In the genomic region with DNA sequence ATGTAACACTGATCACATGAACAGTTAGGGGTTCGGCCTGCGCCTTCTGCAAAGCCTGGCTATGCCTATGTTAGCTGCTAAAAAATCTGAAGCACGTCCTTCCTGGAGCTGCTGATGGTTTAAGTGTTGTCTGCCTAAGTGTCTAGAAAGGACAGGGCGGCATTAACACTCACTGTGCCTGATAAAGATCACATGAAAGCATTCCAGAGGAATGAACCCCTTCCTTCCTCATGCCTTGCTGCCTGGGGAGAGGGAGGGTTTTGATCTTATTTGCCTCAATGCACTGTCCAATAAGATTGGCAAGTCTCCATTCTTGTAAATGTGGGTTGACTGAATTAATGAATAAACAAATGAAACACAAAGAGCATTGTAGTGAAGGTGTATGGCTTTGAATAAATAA, we compare ENCODE assay signal across 12 cellular contexts. TPM values are rescaled to one million over a fixed set of nuclear protein-coding genes. Genes with fewer than 3 reads are reported as not detected.
DNase-seq lines count a peak whose midpoint lies in the region; ATAC-seq, FAIRE-seq and TF ChIP-seq lines count a peak whose summit lies in the region.
"Had no signal": no experiment of that assay in that cellular context is flagged by ENCODE, and none has a peak within 500 bp of the region (broad histone marks: within the 10 kb centered on the region; RNA-seq: fewer than 3 reads in every experiment).

No MANE protein-coding gene starts in this region.

- H3K4me1 ChIP-seq in RWPE2 (ENCODE audit: insufficient read depth, poor library complexity, severe bottlenecking), result peaks cover 22% of the 10 kb centered on the region

- TF ChIP-seq POLR2A in GM12892 (IDR thresholded peaks at IDR 0.05; ENCODE audit: low read depth, low read length), result no peak

- H3K4me3 ChIP-seq in RWPE2 (ENCODE audit: severe bottlenecking), result no peak overlapping the region
- no peak overlapping the region for H3K4me3 ChIP-seq in foreskin fibroblast (ENCODE audit: low read depth in 1 of 2, low read length in 2 of 2)

- no peak for TF ChIP-seq CTCF in RWPE2 (IDR thresholded peaks at IDR 0.05; ENCODE audit: poor library complexity, severe bottlenecking)
- TF ChIP-seq CTCF in foreskin fibroblast (IDR thresholded peaks at IDR 0.05; ENCODE audit: low read depth, low read length), result no peak

- H3K36me3 ChIP-seq in RWPE2 (ENCODE audit: low read depth), result no peaks in the 10 kb centered on the region

- no peaks in the 10 kb centered on the region for H3K27me3 ChIP-seq in RWPE2 (ENCODE audit: insufficient read depth, poor library complexity, severe bottlenecking)

- no peak for FAIRE-seq in GM12892 (lab: Jason Lieb, UNC)

- no peaks in the 10 kb centered on the region for H3K9me3 ChIP-seq in RWPE2 (ENCODE audit: severe bottlenecking)

- DNase-seq in ELF-1 (ENCODE audit: low read depth, low spot score), result peak; percentile 72
- DNase-seq in RWPE2 (ENCODE audit: low spot score), result no peak
- peak; percentile 48 to 70 for DNase-seq in foreskin fibroblast
- peak; percentile 92 for DNase-seq in pulmonary artery endothelial cell (ENCODE audit: low read depth, low spot score)
- no peak for DNase-seq in NCI-H1105 treated with DMSO at 0.1 percent for 48 hours (lab: John Stamatoyannopoulos, UW)
- DNase-seq in GM12892 (ENCODE audit: insufficient read length), result no peak
- DNase-seq in cerebellar nuclear complex (lab: John Stamatoyannopoulos, UW), result no peak
- DNase-seq: activated naive CD4-positive, alpha-beta T cell; DMS153; naive B cell; NCI-H82 had no signal

- H3K27ac ChIP-seq in RWPE2 (ENCODE audit: poor library complexity, severe bottlenecking), result peak overlapping the region; percentile 25

- ATAC-seq in RWPE2 (ENCODE audit: low read depth) (peak; percentile 80), GM21786 (IDR thresholded peaks at IDR 0.05; ENCODE audit: unreplicated experiment) (no peak)

RNA-seq across cellular contexts. Expression of a gene that starts 5.2 kb away (rescaled TPM):
- 310 and 311 TPM in 2 replicates for total RNA-seq in pulmonary artery endothelial cell
- polyA plus RNA-seq in GM12892 (2012; ENCODE audit: missing spikeins), result 5.6 TPM

Comparison
In these comparisons a context has a peak if more than half of its experiments do, and no peak if none do; other contexts are left out.
1. DNase-seq: peak in ELF-1 (single experiment), foreskin fibroblast (2 of 2) and pulmonary artery endothelial cell (single experiment); none in RWPE2 (single experiment), NCI-H1105 treated with DMSO at 0.1 percent for 48 hours (single experiment), GM12892 (single experiment) and cerebellar nuclear complex (0 of 2).